In the genomic region with DNA sequence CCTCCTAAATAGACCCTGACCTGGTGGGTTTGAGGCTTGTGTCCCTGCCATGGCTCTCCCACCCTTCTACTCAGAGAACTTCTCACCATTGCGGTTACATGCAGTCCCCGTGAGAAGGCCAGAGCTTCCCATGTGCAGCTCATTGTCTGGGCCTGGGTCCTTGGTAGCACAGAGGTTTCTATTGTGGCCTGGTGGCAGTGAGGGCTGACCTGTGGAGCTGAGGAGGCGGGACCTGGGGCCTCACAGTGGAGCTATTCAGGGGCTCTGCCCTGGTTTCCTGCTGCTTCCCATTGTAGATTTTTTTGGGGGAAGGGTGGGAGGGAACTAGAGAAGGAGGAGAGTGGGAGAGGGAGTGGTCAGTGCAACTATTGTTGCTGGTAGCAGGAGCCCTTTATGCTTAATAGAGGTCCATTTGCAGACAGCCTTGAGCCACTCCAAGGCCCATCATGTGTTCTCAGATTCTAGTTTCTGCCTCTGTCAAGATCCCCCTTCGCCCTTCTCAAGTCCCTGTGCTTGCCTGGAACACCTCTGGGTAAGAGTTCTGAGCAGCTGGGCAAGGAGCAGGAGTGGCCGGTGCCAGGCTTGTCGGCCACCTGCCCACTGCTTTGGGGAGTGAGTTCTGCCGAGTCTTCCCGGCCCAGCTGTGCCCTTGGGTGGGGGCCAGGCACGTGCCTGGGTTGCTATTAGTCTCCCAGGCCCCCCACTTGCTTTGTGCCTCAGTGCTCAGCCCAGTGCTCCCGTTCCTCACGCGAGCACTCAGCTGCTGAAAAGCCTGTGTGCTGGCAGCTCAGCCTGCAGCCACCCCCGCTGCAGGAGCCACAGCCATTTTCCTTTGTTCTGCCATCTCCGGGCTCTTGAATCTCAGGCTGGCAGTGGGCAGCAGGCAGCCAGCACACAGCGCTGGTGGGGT, we compare ENCODE assay signal across 8 cellular contexts. TPM values are rescaled to one million over a fixed set of nuclear protein-coding genes. Genes with fewer than 3 reads are reported as not detected.
DNase-seq lines count a peak whose midpoint lies in the region; ATAC-seq and TF ChIP-seq lines count a peak whose summit lies in the region.

No MANE protein-coding gene starts in this region.

- CTCF ChIA-PET in GM10248 (lab: Yijun Ruan, JAX) = interaction anchor here (0.7 to 50.4 kb wide), 5 partner anchors 7 to 72 kb away, joined by 3 to 1060 read pairs (median 13); no protein-coding TSS in a partner anchor

- TF ChIP-seq CTCF in GM10248 (IDR thresholded peaks at IDR 0.05; ENCODE audit: control extremely low read depth, extremely low read depth, low read depth, missing control alignments) = no peak

- H3K9me3 ChIP-seq in SJSA1 (replicated peaks) (no peaks in the 10 kb centered on the region), esophagus (ENCODE audit: control insufficient read depth in 2 of 2, insufficient read depth in 1 of 2, low read depth in 1 of 2, low read length in 1 of 2) (no peaks in the 10 kb centered on the region)

- peak overlapping the region; percentile 45 for H3K27ac ChIP-seq in SJSA1
- H3K27ac ChIP-seq in esophagus (ENCODE audit: low read depth in 2 of 2, low read length in 1 of 2) = peak overlapping the region; percentile 88 to 94

- POLR2A ChIA-PET in naive thymus-derived CD8-positive, alpha-beta T cell (lab: Charles Lee) = interaction anchor here (0.5 to 37.5 kb wide), 9 partner anchors 4 to 72 kb away, joined by 3 to 914 read pairs (median 38); a partner anchor contains a TSS
- POLR2A ChIA-PET in GM10248 (lab: Yijun Ruan, JAX) = interaction anchor here (0.6 kb wide), 1 partner anchor 9 kb away, joined by 3 read pairs; no protein-coding TSS in a partner anchor

- H3K36me3 ChIP-seq in SJSA1 = peaks cover 37% of the 10 kb centered on the region
- H3K36me3 ChIP-seq in esophagus (ENCODE audit: control insufficient read depth in 2 of 2, insufficient read depth in 2 of 2, low read length in 1 of 2) = peaks cover 0 to 7% of the 10 kb centered on the region in 2 donors

- peaks cover 4 to 18% (median 5%) of the 10 kb centered on the region in 3 donors for H3K36me3 Mint-ChIP-seq in naive thymus-derived CD8-positive, alpha-beta T cell

- peaks cover 57 to 99% (median 94%) of the 10 kb centered on the region in 4 donors for H3K4me1 Mint-ChIP-seq in naive thymus-derived CD8-positive, alpha-beta T cell

- no peaks in the 10 kb centered on the region for H3K9me3 Mint-ChIP-seq in naive thymus-derived CD8-positive, alpha-beta T cell

- H3K4me1 ChIP-seq in SJSA1 (replicated peaks) (peaks cover 100% of the 10 kb centered on the region), esophagus (ENCODE audit: control insufficient read depth in 2 of 2, insufficient read depth in 2 of 2, low read length in 1 of 2) (peaks cover 22 to 46% of the 10 kb centered on the region in 2 donors)

- WGBS in esophagus, 2 donors = 25 to 26% methylated on average over 15 of the region's 15 CpGs

- DNase-seq in NCI-H2081 (lab: John Stamatoyannopoulos, UW) (peak; percentile 15 to 33), NCI-H2081 treated with DMSO at 0.1 percent for 48 hours (lab: John Stamatoyannopoulos, UW) (no peak), SJSA1 (ENCODE audit: low read depth in 1 of 2, low spot score in 2 of 2) (peak in 1 of 2 experiments; percentile 55), GM10248 (ENCODE audit: extremely low spot score) (no peak), germinal center (ENCODE audit: low spot score) (no peak), cerebellum (ENCODE audit: low spot score) (no peak)
- peak in 4 of 10 donors; percentile 30 to 57 (median 42) for DNase-seq in naive thymus-derived CD8-positive, alpha-beta T cell

- H3K27me3 Mint-ChIP-seq in naive thymus-derived CD8-positive, alpha-beta T cell = no peaks in the 10 kb centered on the region

- peak; percentile 4 to 19 for ATAC-seq in naive thymus-derived CD8-positive, alpha-beta T cell

- peak overlapping the region in 9 of 10 donors; percentile 85 to 99 (median 88) for H3K4me3 Mint-ChIP-seq in naive thymus-derived CD8-positive, alpha-beta T cell

- H3K27me3 ChIP-seq in SJSA1 (replicated peaks) (no peaks in the 10 kb centered on the region), esophagus (ENCODE audit: control insufficient read depth in 1 of 2, insufficient read depth in 2 of 2, low read length in 2 of 2) (no peaks in the 10 kb centered on the region)

- H3K27ac Mint-ChIP-seq in naive thymus-derived CD8-positive, alpha-beta T cell = peak overlapping the region; percentile 91 to 100 (median 97)

- H3K4me3 ChIP-seq in SJSA1 = no peak overlapping the region
- H3K4me3 ChIP-seq in esophagus (ENCODE audit: low read depth in 1 of 2, low read length in 2 of 2) = peak overlapping the region; percentile 5 to 27

RNA-seq across cellular contexts. Expression of a gene that starts 10.7 kb away (rescaled TPM):
- 60.8 and 65.8 TPM in 2 replicates for total RNA-seq in SJSA1 (2014; rRNA removed; shearing (Covaris generic))
- polyA plus RNA-seq in esophagus = 10 to 100 TPM; 50.6 to 63.2 TPM
- total RNA-seq in naive thymus-derived CD8-positive, alpha-beta T cell = 100 to 1,000 TPM; 163 to 165 TPM
- 100 to 1,000 TPM; 152 to 293 (median 155) TPM for polyA plus RNA-seq in naive thymus-derived CD8-positive, alpha-beta T cell
- 20.5 TPM for total RNA-seq in cerebellum

RNA-seq across cellular contexts. Expression of a gene that starts 56.5 kb away (rescaled TPM):
- total RNA-seq in SJSA1 (2014; rRNA removed; shearing (Covaris generic)) = 51.8 and 68.9 TPM in 2 replicates
- polyA plus RNA-seq in esophagus = 10 to 100 TPM; 47.3 to 87.9 TPM
- total RNA-seq in naive thymus-derived CD8-positive, alpha-beta T cell = 10 to 100 TPM; 10.2 to 11.6 TPM
- 10 to 100 TPM; 13.8 to 21.3 (median 16.1) TPM for polyA plus RNA-seq in naive thymus-derived CD8-positive, alpha-beta T cell
- total RNA-seq in cerebellum = 36.8 TPM

Comparison
In these comparisons a context has a peak if more than half of its experiments do, and no peak if none do; other contexts are left out.
1. DNase-seq: peak in NCI-H2081 (2 of 2); none in NCI-H2081 treated with DMSO at 0.1 percent for 48 hours (single experiment), GM10248 (single experiment), germinal center (single experiment) and cerebellum (single experiment).